1 cellular context compared by ENCODE assay signal in the genomic region with DNA sequence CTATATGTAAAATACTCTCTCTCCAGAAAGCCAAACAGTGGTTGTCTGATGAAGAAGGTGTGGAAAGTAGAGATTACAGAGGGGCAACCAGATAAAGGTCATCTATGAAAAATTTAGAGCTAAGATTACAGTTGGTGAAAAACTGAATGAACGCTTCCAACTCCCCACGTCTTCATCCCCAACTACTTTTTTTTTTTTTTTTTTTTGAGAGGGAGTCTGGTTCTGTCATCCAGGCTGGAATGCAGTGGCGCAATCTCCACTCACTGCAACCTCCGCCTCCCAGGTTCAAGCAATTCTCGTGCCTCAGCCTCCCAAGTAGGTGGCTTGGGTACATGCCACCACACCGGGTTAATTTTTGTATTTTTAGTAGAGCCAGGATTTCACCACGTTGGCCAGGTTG.
TF ChIP-seq lines count a peak whose summit lies in the region.

No MANE protein-coding gene starts in this region.

TF ChIP-seq in H1, 55 proteins besides CTCF, POLR2A, EP300 and RAD21:
- TF ChIP-seq SAP30 (IDR thresholded peaks at IDR 0.05; ENCODE audit: insufficient read depth, insufficient replicate concordance, low read length) = no peak
- peak; percentile 70; the same call in 1 of the 2 replicates for TF ChIP-seq CEBPB (IDR thresholded peaks at IDR 0.05; ENCODE audit: low read depth, low read length)
- TF ChIP-seq, protein P1, sequence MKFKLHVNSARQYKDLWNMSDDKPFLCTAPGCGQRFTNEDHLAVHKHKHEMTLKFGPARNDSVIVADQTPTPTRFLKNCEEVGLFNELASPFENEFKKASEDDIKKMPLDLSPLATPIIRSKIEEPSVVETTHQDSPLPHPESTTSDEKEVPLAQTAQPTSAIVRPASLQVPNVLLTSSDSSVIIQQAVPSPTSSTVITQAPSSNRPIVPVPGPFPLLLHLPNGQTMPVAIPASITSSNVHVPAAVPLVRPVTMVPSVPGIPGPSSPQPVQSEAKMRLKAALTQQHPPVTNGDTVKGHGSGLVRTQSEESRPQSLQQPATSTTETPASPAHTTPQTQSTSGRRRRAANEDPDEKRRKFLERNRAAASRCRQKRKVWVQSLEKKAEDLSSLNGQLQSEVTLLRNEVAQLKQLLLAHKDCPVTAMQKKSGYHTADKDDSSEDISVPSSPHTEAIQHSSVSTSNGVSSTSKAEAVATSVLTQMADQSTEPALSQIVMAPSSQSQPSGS (IDR thresholded peaks at IDR 0.05; ENCODE audit: low read length) = no peak
- TF ChIP-seq BACH1 (IDR thresholded peaks at IDR 0.05; ENCODE audit: low read length) = no peak
- no peak for TF ChIP-seq MAX (IDR thresholded peaks at IDR 0.05)
- TF ChIP-seq EZH2 (IDR thresholded peaks at IDR 0.05; ENCODE audit: low read depth, low read length, severe bottlenecking) = no peak
